Comparison of ENCODE assay signal across 22 cellular contexts in the genomic region with DNA sequence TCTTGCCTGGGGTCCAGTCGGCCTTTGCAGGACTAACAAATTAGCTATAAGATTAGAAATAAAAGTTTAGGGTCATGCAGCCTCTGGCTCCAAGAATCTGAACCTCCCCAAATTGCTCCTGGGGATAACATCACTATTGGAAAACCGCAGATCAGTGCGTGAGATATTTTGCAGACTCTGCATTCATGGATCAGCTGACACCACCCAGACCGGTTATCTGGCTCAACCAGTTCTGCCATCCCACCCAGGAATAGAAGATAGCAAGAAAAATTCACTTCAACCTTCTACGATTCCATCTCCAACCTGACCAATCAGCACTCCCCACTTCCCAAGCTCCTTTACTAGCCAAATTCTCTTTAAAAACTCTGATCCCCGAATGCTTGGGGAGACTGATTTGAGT. TPM values are rescaled to one million over a fixed set of nuclear protein-coding genes. Genes with fewer than 3 reads are reported as not detected.
DNase-seq lines count a peak whose midpoint lies in the region; ATAC-seq, FAIRE-seq and TF ChIP-seq lines count a peak whose summit lies in the region.
"Had no signal": no experiment of that assay in that cellular context is flagged by ENCODE, and none has a peak within 500 bp of the region (broad histone marks: within the 10 kb centered on the region; RNA-seq: fewer than 3 reads in every experiment).

No MANE protein-coding gene starts in this region.

- H3K79me2 ChIP-seq in H9 (ENCODE audit: insufficient read depth, low read length) (peaks cover 4% of the 10 kb centered on the region; the same call in 1 of the 2 replicates), astrocyte (ENCODE audit: insufficient read depth, low read length) (peaks cover 8% of the 10 kb centered on the region)

- H3K4me3 ChIP-seq in astrocyte (ENCODE audit: insufficient read depth, low read depth, low read length) (no peak overlapping the region), iPS-18a (ENCODE audit: low read length) (peak overlapping the region; percentile 21)
- H3K4me3 ChIP-seq: heart left ventricle, right lobe of liver had no signal

- no peaks in the 10 kb centered on the region for H3K27me3 Mint-ChIP-seq in H9 (ENCODE audit: low read depth)
- no peaks in the 10 kb centered on the region for H3K27me3 Mint-ChIP-seq in astrocyte (ENCODE audit: low read depth, unreplicated experiment)
- peaks cover 9% of the 10 kb centered on the region for H3K27me3 Mint-ChIP-seq in progenitor cell of endocrine pancreas
- H3K27me3 Mint-ChIP-seq: activated naive CD8-positive, alpha-beta T cell had no signal

- no peak overlapping the region for H4K91ac ChIP-seq in H9 (ENCODE audit: insufficient read length, low read depth, low read length)

- H2BK20ac ChIP-seq in H9 (ENCODE audit: low read depth, low read length, poor library complexity, severe bottlenecking): no peak overlapping the region

- no peak overlapping the region for H2AFZ ChIP-seq in H9 (ENCODE audit: low read length)
- no peak overlapping the region for H2AFZ ChIP-seq in astrocyte (ENCODE audit: low read depth, low read length)

- H3K23me2 ChIP-seq in H9 (ENCODE audit: insufficient read length, low read depth, low read length, poor library complexity, severe bottlenecking): peaks cover 7% of the 10 kb centered on the region

- peak overlapping the region; percentile 96 to 100 (median 99) for H3K27ac Mint-ChIP-seq in H9
- H3K27ac Mint-ChIP-seq in astrocyte (ENCODE audit: unreplicated experiment): peak overlapping the region; percentile 98
- peak overlapping the region; percentile 95 for H3K27ac Mint-ChIP-seq in progenitor cell of endocrine pancreas
- H3K27ac Mint-ChIP-seq: activated naive CD8-positive, alpha-beta T cell; B cell had no signal

- H2AK5ac ChIP-seq in H9 (ENCODE audit: insufficient read length, low read length): no peak overlapping the region

- H3K4me2 ChIP-seq in H9 (ENCODE audit: insufficient read depth, insufficient read length, low read length) (no peak overlapping the region), astrocyte (ENCODE audit: low read length) (peak overlapping the region; percentile 76)

- no peak overlapping the region for H3T11ph ChIP-seq in H9 (ENCODE audit: low read length)

- H3K36me3 ChIP-seq in astrocyte (ENCODE audit: insufficient read depth, low read length): no peaks in the 10 kb centered on the region
- H3K36me3 ChIP-seq in iPS-18a (ENCODE audit: control insufficient read depth, low read depth, low read length): no peaks in the 10 kb centered on the region
- H3K36me3 ChIP-seq: heart left ventricle, right lobe of liver had no signal

- DNase-seq in H9 (no peak), astrocyte (ENCODE audit: low read depth) (no peak), progenitor cell of endocrine pancreas (ENCODE audit: low spot score, unreplicated experiment) (no peak), DMS53 treated with DMSO at 0.1 percent for 48 hours (lab: John Stamatoyannopoulos, UW; ENCODE audit: unreplicated experiment) (no peak), dedifferentiated amniotic fluid mesenchymal stem cell (ENCODE audit: extremely low spot score) (no peak)
- DNase-seq: activated CD4-positive, alpha-beta T cell treated with anti-CD3 and anti-CD28 coated beads for 4 hours; activated T-cell treated with anti-CD3 and anti-CD28 coated beads for 4 hours; central memory CD4-positive, alpha-beta T cell; DMS53; naive B cell; NCI-H1105; NK-92 treated with Interleukin-12 subunit alpha and Interleukin-12 subunit beta, amount 100 ng/mL, for 24 hours; right lobe of liver; Right ventricle myocardium superior; T-helper 9 cell had no signal

- H2BK5ac ChIP-seq in H9 (ENCODE audit: insufficient read length, low read length): no peak overlapping the region

- FAIRE-seq in astrocyte (lab: Jason Lieb, UNC): no peak

- no peak overlapping the region for H3K18ac ChIP-seq in H9 (ENCODE audit: insufficient read length, low read depth, low read length)

- TF ChIP-seq CTCF in H9 (conservative IDR thresholded peaks at IDR 0.05) (no peak), astrocyte (IDR thresholded peaks at IDR 0.05; ENCODE audit: insufficient read depth, low read depth, low read length) (no peak), progenitor cell of endocrine pancreas (IDR thresholded peaks at IDR 0.05; ENCODE audit: unreplicated experiment) (no peak)

- no peak overlapping the region for H3K14ac ChIP-seq in H9 (ENCODE audit: insufficient read depth, low read length)

- H4K8ac ChIP-seq in H9 (replicated peaks; ENCODE audit: insufficient read length, low read depth, low read length): no peak overlapping the region

- ATAC-seq in GM21737 (IDR thresholded peaks at IDR 0.05; ENCODE audit: unreplicated experiment) (no peak), GM21786 (IDR thresholded peaks at IDR 0.05; ENCODE audit: unreplicated experiment) (no peak)
- ATAC-seq: HCT116 had no signal

- H3K4me1 ChIP-seq in H9 (ENCODE audit: insufficient read depth, low read length) (peaks cover 6% of the 10 kb centered on the region; the same call in 1 of the 2 replicates), astrocyte (ENCODE audit: insufficient read depth, low read length) (peaks cover 40% of the 10 kb centered on the region), iPS-18a (ENCODE audit: control insufficient read depth, low read depth, low read length) (peaks cover 45% of the 10 kb centered on the region)

- H3K4ac ChIP-seq in H9 (ENCODE audit: low read depth, low read length): no peak overlapping the region

- no peak overlapping the region for H3K23ac ChIP-seq in H9 (ENCODE audit: insufficient read length, low read depth, low read length)

- H3K27me3 ChIP-seq in H9 (ENCODE audit: insufficient read depth, low read length) (no peaks in the 10 kb centered on the region), astrocyte (ENCODE audit: insufficient read depth, low read length) (no peaks in the 10 kb centered on the region), iPS-18a (ENCODE audit: control insufficient read depth, insufficient read depth, low read length) (no peaks in the 10 kb centered on the region)
- H3K27me3 ChIP-seq: heart left ventricle, right lobe of liver had no signal

- no peak overlapping the region for H3K27ac ChIP-seq in H9 (ENCODE audit: insufficient read length, low read depth, low read length)
- H3K27ac ChIP-seq in astrocyte (ENCODE audit: low read depth, low read length): peak overlapping the region; percentile 95
- H3K27ac ChIP-seq in iPS-18a (ENCODE audit: low read length): peak overlapping the region; percentile 90

- H3K56ac ChIP-seq in H9 (ENCODE audit: insufficient read length, low read depth, low read length): no peak overlapping the region

- H3K79me1 ChIP-seq in H9 (ENCODE audit: insufficient read depth, low read depth, low read length, poor library complexity, severe bottlenecking): no peaks in the 10 kb centered on the region

- no CpG with 5 or more reads among the region's 6 CpGs for WGBS in H9 (ENCODE audit: extremely low coverage, insufficient read length, low lambda C conversion rate)

- no peaks in the 10 kb centered on the region for H3K9me3 ChIP-seq in H9 (ENCODE audit: control insufficient read depth, low read depth, low read length)
- H3K9me3 ChIP-seq in astrocyte (ENCODE audit: insufficient read depth, low read depth, low read length): no peaks in the 10 kb centered on the region
- no peaks in the 10 kb centered on the region for H3K9me3 ChIP-seq in iPS-18a (ENCODE audit: control insufficient read depth, low read depth, low read length)
- H3K9me3 ChIP-seq: heart left ventricle, right lobe of liver had no signal

- H2BK12ac ChIP-seq in H9 (ENCODE audit: insufficient read length, low read depth, low read length): no peak overlapping the region

- H3K9ac ChIP-seq in H9 (ENCODE audit: extremely low read depth, insufficient read length, low read length) (no peak overlapping the region), astrocyte (ENCODE audit: low read length) (peak overlapping the region; percentile 79), iPS-18a (ENCODE audit: low read length) (peak overlapping the region; percentile 66)

- H3K9me3 Mint-ChIP-seq in H9: no peaks in the 10 kb centered on the region
- H3K9me3 Mint-ChIP-seq in astrocyte (ENCODE audit: unreplicated experiment): no peaks in the 10 kb centered on the region
- no peaks in the 10 kb centered on the region for H3K9me3 Mint-ChIP-seq in progenitor cell of endocrine pancreas (ENCODE audit: low read depth)
- H3K9me3 Mint-ChIP-seq: naive B cell had no signal

- no peak overlapping the region for H4K5ac ChIP-seq in H9 (ENCODE audit: insufficient read length, low read depth, low read length)

- H3K4me1 Mint-ChIP-seq in H9: peaks cover 61% of the 10 kb centered on the region in 2 experiments
- H3K4me1 Mint-ChIP-seq in astrocyte (ENCODE audit: low read depth, unreplicated experiment): peaks cover 36% of the 10 kb centered on the region
- peaks cover 22% of the 10 kb centered on the region for H3K4me1 Mint-ChIP-seq in progenitor cell of endocrine pancreas (ENCODE audit: low read depth)

- H3K36me3 Mint-ChIP-seq in H9 (ENCODE audit: insufficient read depth in 1 of 3, low read depth in 3 of 3) (no peaks in the 10 kb centered on the region), astrocyte (ENCODE audit: low read depth, unreplicated experiment) (no peaks in the 10 kb centered on the region), progenitor cell of endocrine pancreas (ENCODE audit: insufficient read depth) (no peaks in the 10 kb centered on the region)
- H3K36me3 Mint-ChIP-seq: activated naive CD8-positive, alpha-beta T cell; naive B cell had no signal

- no peak overlapping the region for H2BK15ac ChIP-seq in H9 (ENCODE audit: low read depth, low read length)

- H4K20me1 ChIP-seq in H9 (ENCODE audit: control insufficient read depth, insufficient read depth, insufficient read length) (no peaks in the 10 kb centered on the region), astrocyte (ENCODE audit: insufficient read depth, low read length) (no peaks in the 10 kb centered on the region)

- H3K4me3 Mint-ChIP-seq in H9 (peak overlapping the region; percentile 42 to 45; a peak in 4 of 5 replicates), astrocyte (ENCODE audit: unreplicated experiment) (no peak overlapping the region), progenitor cell of endocrine pancreas (ENCODE audit: low read depth) (no peak overlapping the region)
- H3K4me3 Mint-ChIP-seq: activated naive CD8-positive, alpha-beta T cell; B cell had no signal

- H2BK120ac ChIP-seq in H9 (ENCODE audit: low read depth, low read length, poor library complexity, severe bottlenecking): no peak overlapping the region

RNA-seq across cellular contexts. Expression of gene PGS1, which starts 4.3 kb away (rescaled TPM):
- total RNA-seq in H9 (2021) (41.8 and 45.7 TPM in 2 replicates), astrocyte (31.3 and 32.0 TPM in 2 replicates), progenitor cell of endocrine pancreas (66.1 and 67.1 TPM in 2 replicates)

RNA-seq across cellular contexts. Expression of gene SOCS3, which starts 14.3 kb away (rescaled TPM):
- 9.5 and 9.6 TPM in 2 replicates for total RNA-seq in H9 (2021)
- 13.4 and 16.7 TPM in 2 replicates for total RNA-seq in astrocyte
- total RNA-seq in progenitor cell of endocrine pancreas: 5.4 and 5.8 TPM in 2 replicates

Comparison
In these comparisons a context has a peak if more than half of its experiments do, and no peak if none do; other contexts are left out.
1. H3K4me3 Mint-ChIP-seq: peak in H9 (2 of 2); none in astrocyte (single experiment) and progenitor cell of endocrine pancreas (single experiment).
2. Peak in every context shown above with its lines, with median percentiles within 50 percentile points of each other: H3K27ac Mint-ChIP-seq.